In genomic region chr1:150560011-150560438, GRCh38 we compare ENCODE assay signal across 1 cellular context.
TF ChIP-seq lines count a peak whose summit lies in the region.

No MANE protein-coding gene starts in this region.

TF ChIP-seq in HCT116, 20 proteins besides CTCF, POLR2A, EP300 and RAD21 (continued from another document):
- TF ChIP-seq MAX (IDR thresholded peaks at IDR 0.05), result no peak
